Comparison of ENCODE assay signal across 14 cellular contexts in the genomic region with DNA sequence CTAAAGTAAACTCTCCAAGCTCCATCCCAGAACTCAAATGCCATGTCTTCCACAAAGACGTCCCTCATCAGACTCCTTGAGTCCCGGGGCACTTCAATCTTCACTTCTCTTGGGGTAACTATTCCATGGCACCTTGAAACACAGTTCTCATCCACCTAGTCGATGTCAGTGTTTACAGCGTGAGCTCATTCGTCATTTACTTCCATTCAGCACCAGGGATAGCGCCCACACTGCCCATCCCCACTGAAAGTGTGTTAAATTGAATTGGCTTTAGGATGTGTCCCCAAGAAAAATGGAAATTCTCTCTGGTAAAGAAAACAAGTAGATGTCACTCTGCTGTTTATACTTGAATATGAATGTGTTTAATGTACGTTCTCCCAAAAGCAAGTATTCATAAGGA. TPM values are rescaled to one million over a fixed set of nuclear protein-coding genes. Genes with fewer than 3 reads are reported as not detected.
A peak's percentile ranks its signal among the peaks of the same experiment; 100 is the strongest.
DNase-seq lines count a peak whose midpoint lies in the region; FAIRE-seq and TF ChIP-seq lines count a peak whose summit lies in the region.
"Had no signal": no experiment of that assay in that cellular context is flagged by ENCODE, and none has a peak within 500 bp of the region (broad histone marks: within the 10 kb centered on the region; RNA-seq: fewer than 3 reads in every experiment).

No MANE protein-coding gene starts in this region.

- H3K9me3 ChIP-seq in endothelial cell of umbilical vein (replicated peaks; ENCODE audit: control insufficient read depth, insufficient read depth, low read length), result no peaks in the 10 kb centered on the region
- no peaks in the 10 kb centered on the region for H3K9me3 ChIP-seq in spleen

- no peak for TF ChIP-seq CTCF in RWPE1 (conservative IDR thresholded peaks at IDR 0.05; ENCODE audit: low read depth)
- no peak for TF ChIP-seq CTCF in endothelial cell of umbilical vein (IDR thresholded peaks at IDR 0.05; ENCODE audit: extremely low read depth in 1 of 2, insufficient read depth in 1 of 2, low read depth in 1 of 2, low read length in 2 of 2)
- TF ChIP-seq CTCF in spleen (IDR thresholded peaks at IDR 0.05 in 8 of 11, conservative IDR thresholded peaks at IDR 0.05 in 3 of 11), result no peak

- intact Hi-C loops in endothelial cell of umbilical vein (cut with micrococcal nuclease) (no loop called here), spleen (cut with DNase I; ENCODE audit: low total_unique reads) (no loop called here), head of caudate nucleus (cut with DNase I) (no loop called here)

- POLR2A ChIA-PET in RWPE1 (lab: Yijun Ruan, JAX; ENCODE audit: low non-redundant PET) (no interaction called here), endothelial cell of umbilical vein (lab: Charles Lee) (no interaction called here)

- H3K4me1 ChIP-seq in endothelial cell of umbilical vein (ENCODE audit: control insufficient read depth, extremely low read depth, insufficient read depth, low read length), result no peaks in the 10 kb centered on the region
- H3K4me1 ChIP-seq in spleen, result no peaks in the 10 kb centered on the region

- H3K4me2 ChIP-seq in endothelial cell of umbilical vein (ENCODE audit: insufficient read depth, low read length), result no peak overlapping the region

- WGBS in spleen, 5 donors, result 20 to 32% (median 25%) methylated on average over 7 of the region's 7 CpGs

- no peak overlapping the region for H3K27ac ChIP-seq in RWPE1
- no peak overlapping the region for H3K27ac ChIP-seq in endothelial cell of umbilical vein (ENCODE audit: insufficient read depth, low read depth, low read length)
- H3K27ac ChIP-seq in spleen, result no peak overlapping the region
- H3K27ac ChIP-seq: VCaP had no signal

- H3K27me3 ChIP-seq in endothelial cell of umbilical vein (ENCODE audit: control insufficient read depth in 2 of 2, insufficient read depth in 2 of 2, low read length in 2 of 2) (peaks cover 0 to 2% of the 10 kb centered on the region in 2 experiments), spleen (replicated peaks in 1 of 7) (peaks cover 0 to 65% (median 5%) of the 10 kb centered on the region in 7 donors)

- no peak overlapping the region for H3K4me3 Mint-ChIP-seq in activated naive CD4-positive, alpha-beta T cell treated with anti-CD3 and anti-CD28 coated beads, Interleukin-2, amount 10 ng/mL, durations not matched to agents 7 days and 5 days

- H4K20me1 ChIP-seq in endothelial cell of umbilical vein (replicated peaks; ENCODE audit: control insufficient read depth, extremely low read depth, insufficient read depth, low read length), result no peaks in the 10 kb centered on the region

- no peaks in the 10 kb centered on the region for H3K9me3 Mint-ChIP-seq in activated naive CD4-positive, alpha-beta T cell treated with anti-CD3 and anti-CD28 coated beads, Interleukin-2, amount 10 ng/mL, durations not matched to agents 7 days and 5 days

- DNase-seq in activated naive CD4-positive, alpha-beta T cell treated with anti-CD3 and anti-CD28 coated beads, Interleukin-2, amount 10 ng/mL, durations not matched to agents 7 days and 5 days, result peak; percentile 45
- DNase-seq in activated naive CD4-positive, alpha-beta T cell (lab: John Stamatoyannopoulos, UW), result no peak
- DNase-seq in RWPE1 (ENCODE audit: low spot score), result peak; percentile 41
- peak; percentile 22 for DNase-seq in endothelial cell of umbilical vein (ENCODE audit: low read depth, low spot score)
- peak; percentile 7 for DNase-seq in spleen
- DNase-seq in head of caudate nucleus, result no peak
- no peak for DNase-seq in GM19239 (ENCODE audit: insufficient read length, low spot score)
- DNase-seq in activated CD8-positive, alpha-beta memory T cell treated with anti-CD3 and anti-CD28 coated beads, Interleukin-2, amount 50 U/mL, for 48 hours, result no peak
- DNase-seq: activated naive CD4-positive, alpha-beta T cell treated with anti-CD3 and anti-CD28 coated beads, Interleukin-2, amount 50 U/mL, for 16 hours; KG1; NCI-H748 treated with DMSO at 0.1 percent for 48 hours had no signal

- H3K9ac ChIP-seq in endothelial cell of umbilical vein (replicated peaks; ENCODE audit: extremely low read depth, insufficient read depth, low read length), result no peak overlapping the region

- CTCF ChIA-PET in activated naive CD4-positive, alpha-beta T cell treated with anti-CD3 and anti-CD28 coated beads, Interleukin-2, amount 10 ng/mL, durations not matched to agents 7 days and 5 days (lab: Charles Lee), result interaction anchor here (1.0 to 1.1 kb wide), 2 partner anchors 29 to 45 kb away, joined by 4 to 5 read pairs; no protein-coding TSS in a partner anchor
- CTCF ChIA-PET in RWPE1 (lab: Yijun Ruan, JAX) (no interaction called here), endothelial cell of umbilical vein (lab: Charles Lee) (interaction anchor here (0.8 to 1.9 kb wide), 4 partner anchors 8 to 29 kb away, joined by 3 to 12 read pairs (median 4); no protein-coding TSS in a partner anchor)

- H3K27ac Mint-ChIP-seq in activated naive CD4-positive, alpha-beta T cell treated with anti-CD3 and anti-CD28 coated beads, Interleukin-2, amount 10 ng/mL, durations not matched to agents 7 days and 5 days, result no peak overlapping the region

- FAIRE-seq in endothelial cell of umbilical vein (lab: Jason Lieb, UNC), result peak; percentile 66
- no peak for FAIRE-seq in GM19239 (lab: Jason Lieb, UNC)
- FAIRE-seq: endometrium had no signal

- TF ChIP-seq POLR2A in endothelial cell of umbilical vein (IDR thresholded peaks at IDR 0.05; ENCODE audit: low read depth, low read length) (no peak), spleen (IDR thresholded peaks at IDR 0.05) (no peak)

- H3K36me3 ChIP-seq in endothelial cell of umbilical vein (ENCODE audit: control insufficient read depth in 2 of 2, extremely low read depth in 1 of 2, insufficient read depth in 2 of 2, low read length in 2 of 2) (no peaks in the 10 kb centered on the region), spleen (no peaks in the 10 kb centered on the region)

- no peaks in the 10 kb centered on the region for H3K9me1 ChIP-seq in endothelial cell of umbilical vein (replicated peaks; ENCODE audit: control insufficient read depth, extremely low read depth, insufficient read depth, low read length)

- H3K79me2 ChIP-seq in endothelial cell of umbilical vein (ENCODE audit: control insufficient read depth, insufficient read depth, low read length), result no peaks in the 10 kb centered on the region

- BruUV-seq in endothelial cell of umbilical vein (replicated peaks; lab: Mats Ljungman, UMichigan), result no TSS peak

- H3K27me3 Mint-ChIP-seq in activated naive CD4-positive, alpha-beta T cell treated with anti-CD3 and anti-CD28 coated beads, Interleukin-2, amount 10 ng/mL, durations not matched to agents 7 days and 5 days, result peaks cover 3% of the 10 kb centered on the region

- H3K4me3 ChIP-seq in endothelial cell of umbilical vein (replicated peaks in 1 of 3; ENCODE audit: insufficient read depth in 1 of 3, low read depth in 1 of 3, low read length in 3 of 3), result no peak overlapping the region
- no peak overlapping the region for H3K4me3 ChIP-seq in spleen

- no peaks in the 10 kb centered on the region for H3K36me3 Mint-ChIP-seq in activated naive CD4-positive, alpha-beta T cell treated with anti-CD3 and anti-CD28 coated beads, Interleukin-2, amount 10 ng/mL, durations not matched to agents 7 days and 5 days

- no peaks in the 10 kb centered on the region for H3K4me1 Mint-ChIP-seq in activated naive CD4-positive, alpha-beta T cell treated with anti-CD3 and anti-CD28 coated beads, Interleukin-2, amount 10 ng/mL, durations not matched to agents 7 days and 5 days

- H2AFZ ChIP-seq in endothelial cell of umbilical vein (ENCODE audit: low read depth, low read length), result no peak overlapping the region

- dilution Hi-C loops in endothelial cell of umbilical vein (cut with MboI; ENCODE audit: extremely low pct_ligation_motif_present, low sequenced_read_pairs), result no loop called here

TF ChIP-seq in endothelial cell of umbilical vein, 7 proteins besides CTCF, POLR2A, EP300 and RAD21:
- TF ChIP-seq, protein P1, sequence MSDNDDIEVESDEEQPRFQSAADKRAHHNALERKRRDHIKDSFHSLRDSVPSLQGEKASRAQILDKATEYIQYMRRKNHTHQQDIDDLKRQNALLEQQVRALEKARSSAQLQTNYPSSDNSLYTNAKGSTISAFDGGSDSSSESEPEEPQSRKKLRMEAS (IDR thresholded peaks at IDR 0.05; ENCODE audit: insufficient read depth, insufficient read length), result no peak
- TF ChIP-seq FOS (IDR thresholded peaks at IDR 0.05; ENCODE audit: borderline replicate concordance, insufficient read depth, low read length), result no peak
- TF ChIP-seq POLR2AphosphoS5 (IDR thresholded peaks at IDR 0.05; ENCODE audit: insufficient read depth, low read depth, low read length), result no peak
- no peak for TF ChIP-seq EZH2 (IDR thresholded peaks at IDR 0.05; ENCODE audit: borderline replicate concordance, low read depth, low read length, severe bottlenecking)
- TF ChIP-seq JUN (IDR thresholded peaks at IDR 0.05; ENCODE audit: borderline replicate concordance, insufficient read depth, insufficient read length, low read depth), result no peak
- TF ChIP-seq GATA2 (IDR thresholded peaks at IDR 0.05; ENCODE audit: insufficient read depth, insufficient read length, low read depth, low read length), result no peak
- no peak for TF ChIP-seq MYC (IDR thresholded peaks at IDR 0.05; ENCODE audit: low read depth, low read length)

RNA-seq across cellular contexts. Expression of a gene that starts 31.3 kb away (rescaled TPM):
- not detected in 2 replicates for total RNA-seq in endothelial cell of umbilical vein
- polyA plus RNA-seq in endothelial cell of umbilical vein, result 0.05 and 0.06 TPM in 2 replicates
- not detected in 2 replicates for polyA plus RNA-seq in endothelial cell of umbilical vein (2011; cell fraction: cytosol; rRNA removed)
- not detected in 2 replicates for polyA plus RNA-seq in endothelial cell of umbilical vein (2011; cell fraction: nucleus; rRNA removed)
- polyA plus RNA-seq in endothelial cell of umbilical vein (2012), result not detected in 2 replicates
- polyA minus RNA-seq in endothelial cell of umbilical vein, result not detected in 2 replicates
- polyA minus RNA-seq in endothelial cell of umbilical vein (2011; cell fraction: cytosol; rRNA and poly(A)+ RNA removed), result 21.4 TPM
- 0.14 TPM in 1 of 2 replicates, not detected in the other for polyA minus RNA-seq in endothelial cell of umbilical vein (2011; cell fraction: nucleus; rRNA and poly(A)+ RNA removed)
- total RNA-seq in spleen, result under 1 TPM in 5 of 7 donors, not detected in 2; 0.17 to 0.92 (median 0.47) TPM
- polyA plus RNA-seq in spleen, result under 1 TPM in 2 of 3 donors, not detected in 1; 0.06 to 0.08 TPM

RNA-seq across cellular contexts. Expression of a gene that starts 33.4 kb away (rescaled TPM):
- total RNA-seq in endothelial cell of umbilical vein, result not detected in 2 replicates
- not detected in 2 replicates for polyA plus RNA-seq in endothelial cell of umbilical vein
- not detected in 2 replicates for polyA plus RNA-seq in endothelial cell of umbilical vein (2011; cell fraction: cytosol; rRNA removed)
- not detected in 2 replicates for polyA plus RNA-seq in endothelial cell of umbilical vein (2011; cell fraction: nucleus; rRNA removed)
- polyA plus RNA-seq in endothelial cell of umbilical vein (2012), result not detected in 2 replicates
- not detected in 2 replicates for polyA minus RNA-seq in endothelial cell of umbilical vein
- 4.4 TPM for polyA minus RNA-seq in endothelial cell of umbilical vein (2011; cell fraction: cytosol; rRNA and poly(A)+ RNA removed)
- polyA minus RNA-seq in endothelial cell of umbilical vein (2011; cell fraction: nucleus; rRNA and poly(A)+ RNA removed), result not detected in 2 replicates
- total RNA-seq in spleen, result not detected
- polyA plus RNA-seq in spleen, result under 1 TPM in 2 of 3 donors, not detected in 1; under 0.01 to 0.02 TPM
- total RNA-seq: left lobe of liver had no signal

Comparison
In these comparisons a context has a peak if more than half of its experiments do, and no peak if none do; other contexts are left out.
1. DNase-seq: peak in activated naive CD4-positive, alpha-beta T cell treated with anti-CD3 and anti-CD28 coated beads, Interleukin-2, amount 10 ng/mL, durations not matched to agents 7 days and 5 days (single experiment), RWPE1 (single experiment), endothelial cell of umbilical vein (single experiment) and spleen (single experiment); none in activated naive CD4-positive, alpha-beta T cell (0 of 4), head of caudate nucleus (0 of 42), GM19239 (single experiment) and activated CD8-positive, alpha-beta memory T cell treated with anti-CD3 and anti-CD28 coated beads, Interleukin-2, amount 50 U/mL, for 48 hours (single experiment).